ENCODE assay signal across 21 cellular contexts in genomic region chr4:57220734-57221133, GRCh38.
DNase-seq lines count a peak whose midpoint lies in the region; ATAC-seq, FAIRE-seq and TF ChIP-seq lines count a peak whose summit lies in the region.
"Had no signal": no experiment of that assay in that cellular context is flagged by ENCODE, and none has a peak within 500 bp of the region (broad histone marks: within the 10 kb centered on the region; RNA-seq: fewer than 3 reads in every experiment).

No MANE protein-coding gene starts in this region.

- H3K4me1 ChIP-seq in GM12878 (ENCODE audit: control insufficient read depth, insufficient read depth, low read length) (no peaks in the 10 kb centered on the region), stomach (no peaks in the 10 kb centered on the region)
- H3K4me1 ChIP-seq: A549 had no signal

- H3K27me3 Mint-ChIP-seq in activated CD4-positive, alpha-beta T cell treated with anti-CD3 and anti-CD28 coated beads for 36 hours = no peaks in the 10 kb centered on the region
- H3K27me3 Mint-ChIP-seq: B cell had no signal

- SMC1A ChIA-PET in GM12878 (lab: Charles Lee; ENCODE audit: uncharacterized antibody, unreplicated experiment) = interaction anchor here (0.6 to 1.2 kb wide), 3 partner anchors 10 to 313 kb away, joined by 3 read pairs; partner anchors contain the start of gene REST

- H3K9ac ChIP-seq in GM12878 (ENCODE audit: control insufficient read depth, insufficient read depth, low read length) = no peak overlapping the region

- H3K9me3 ChIP-seq in GM12878 (replicated peaks; ENCODE audit: control insufficient read depth, insufficient read depth, low read length) (no peaks in the 10 kb centered on the region), stomach (no peaks in the 10 kb centered on the region)
- H3K9me3 ChIP-seq: A549, MG63 had no signal

- RAD21 ChIA-PET in GM12878 (lab: Charles Lee; ENCODE audit: unreplicated experiment) = no interaction called here

- no peaks in the 10 kb centered on the region for H3K4me1 Mint-ChIP-seq in activated CD4-positive, alpha-beta T cell treated with anti-CD3 and anti-CD28 coated beads for 36 hours
- H3K4me1 Mint-ChIP-seq: B cell, CD14-positive monocyte had no signal

- no peak for TF ChIP-seq RAD21 in GM12878 (IDR thresholded peaks at IDR 0.05; ENCODE audit: insufficient read depth, low read depth, low read length)

- in situ Hi-C loops in GM12878 (cut with MboI) = no loop called here

- H3K79me2 ChIP-seq in GM12878 (ENCODE audit: control insufficient read depth, insufficient read depth, low read length) = no peaks in the 10 kb centered on the region

- ATAC-seq in GM18909 (IDR thresholded peaks at IDR 0.05; ENCODE audit: poor library complexity, unreplicated experiment) = peak; percentile 52
- ATAC-seq in HG03342 (IDR thresholded peaks at IDR 0.05; ENCODE audit: unreplicated experiment) = peak; percentile 50
- ATAC-seq in GM12878 = peak; percentile 67
- no peak for ATAC-seq in activated CD4-positive, alpha-beta T cell treated with anti-CD3 and anti-CD28 coated beads for 36 hours
- ATAC-seq: A549, HCT116 had no signal

- H4K20me1 ChIP-seq in GM12878 (ENCODE audit: control insufficient read depth, insufficient read depth) = no peaks in the 10 kb centered on the region

- H3K27me3 ChIP-seq in GM12878 (replicated peaks in 1 of 2; ENCODE audit: control insufficient read depth in 2 of 2, insufficient read depth in 2 of 2, low read length in 1 of 2) (no peaks in the 10 kb centered on the region), stomach (no peaks in the 10 kb centered on the region)
- H3K27me3 ChIP-seq: MG63 had no signal

- H3K4me2 ChIP-seq in GM12878 (ENCODE audit: control insufficient read depth, insufficient read depth) = 0 out of 2 replicates have a peak overlapping the region, but pooled peaks have one; percentile 17
- H3K4me2 ChIP-seq: A549 had no signal

- H3K9me3 Mint-ChIP-seq in activated CD4-positive, alpha-beta T cell treated with anti-CD3 and anti-CD28 coated beads for 36 hours (ENCODE audit: low read depth) = no peaks in the 10 kb centered on the region

- no peak overlapping the region for H3K27ac Mint-ChIP-seq in activated CD4-positive, alpha-beta T cell treated with anti-CD3 and anti-CD28 coated beads for 36 hours
- H3K27ac Mint-ChIP-seq: B cell, CD14-positive monocyte had no signal

- POLR2A ChIA-PET in GM12878 (lab: Charles Lee) = no interaction called here
- POLR2A ChIA-PET in activated CD4-positive, alpha-beta T cell treated with anti-CD3 and anti-CD28 coated beads for 36 hours (lab: Charles Lee) = no interaction called here

- TF ChIP-seq CTCF in GM12878 (IDR thresholded peaks at IDR 0.05 in 2 of 3, conservative IDR thresholded peaks at IDR 0.05 in 1 of 3; ENCODE audit: control insufficient read depth in 2 of 3, extremely low read depth in 1 of 3, insufficient read depth in 1 of 3, low read depth in 3 of 3, low read length in 3 of 3) (no peak), stomach (IDR thresholded peaks at IDR 0.05) (no peak)

- no peak overlapping the region for H2AFZ ChIP-seq in GM12878 (ENCODE audit: control insufficient read depth, low read depth, low read length)

- H3K36me3 Mint-ChIP-seq in activated CD4-positive, alpha-beta T cell treated with anti-CD3 and anti-CD28 coated beads for 36 hours (ENCODE audit: low read depth) = no peaks in the 10 kb centered on the region
- H3K36me3 Mint-ChIP-seq: CD14-positive monocyte had no signal

- FAIRE-seq in GM12878 (lab: Jason Lieb, UNC) = no peak
- FAIRE-seq: A549, H1 had no signal

- CTCF ChIA-PET in GM12878 (lab: Yijun Ruan, JAX) = interaction anchor here (0.9 to 2.1 kb wide), 2 partner anchors 15 to 30 kb away, joined by 6 to 7 read pairs; no protein-coding TSS in a partner anchor
- CTCF ChIA-PET in activated CD4-positive, alpha-beta T cell treated with anti-CD3 and anti-CD28 coated beads for 36 hours (lab: Charles Lee) = no interaction called here

- TF ChIP-seq POLR2A in GM12878 (IDR thresholded peaks at IDR 0.05; ENCODE audit: low read depth, low read length) = no peak
- no peak for TF ChIP-seq POLR2A in stomach (IDR thresholded peaks at IDR 0.05)

- no peak for DNase-seq in GM12878 (ENCODE audit: low read depth, low spot score)
- DNase-seq in renal cortical epithelial cell (ENCODE audit: low read depth) = peak; percentile 16
- no peak for DNase-seq in germinal center (ENCODE audit: low spot score)
- no peak for DNase-seq in stomach
- DNase-seq in activated CD4-positive, alpha-beta T cell treated with anti-CD3 and anti-CD28 coated beads for 36 hours = no peak
- DNase-seq: EL, MG63, NCI-H1417, NCI-H1694 treated with DMSO at 0.1 percent for 48 hours, NCI-H2081 treated with DMSO at 0.1 percent for 48 hours, NCI-H2171 treated with DMSO at 0.1 percent for 48 hours, NCI-H446, NCI-H526, Right ventricle myocardium superior had no signal

- H3K4me3 ChIP-seq in GM12878 (no peak overlapping the region), stomach (no peak overlapping the region)
- H3K4me3 ChIP-seq: A549, MG63 had no signal

- no peak overlapping the region for H3K4me3 Mint-ChIP-seq in activated CD4-positive, alpha-beta T cell treated with anti-CD3 and anti-CD28 coated beads for 36 hours
- H3K4me3 Mint-ChIP-seq: B cell, CD14-positive monocyte had no signal

- intact Hi-C loops in GM12878 (cut with micrococcal nuclease; ENCODE audit: unreplicated experiment) (no loop called here), stomach (cut with DNase I; ENCODE audit: low total_unique reads) (no loop called here)
- intact Hi-C loops in activated CD4-positive, alpha-beta T cell treated with anti-CD3 and anti-CD28 coated beads for 36 hours (cut with DNase I, micrococcal nuclease) = no loop called here

- TF ChIP-seq EP300 in GM12878 (IDR thresholded peaks at IDR 0.05; ENCODE audit: borderline replicate concordance in 1 of 2, control insufficient read depth in 1 of 2, low read depth in 2 of 2, low read length in 2 of 2) = no peak
- no peak for TF ChIP-seq EP300 in stomach (IDR thresholded peaks at IDR 0.05)

- H3K36me3 ChIP-seq in GM12878 (ENCODE audit: control insufficient read depth in 2 of 2, insufficient read depth in 2 of 2, low read length in 1 of 2) (no peaks in the 10 kb centered on the region), stomach (no peaks in the 10 kb centered on the region)
- H3K36me3 ChIP-seq: MG63 had no signal

- H3K27ac ChIP-seq in GM12878 (ENCODE audit: control insufficient read depth, insufficient read depth) = no peak overlapping the region
- no peak overlapping the region for H3K27ac ChIP-seq in stomach
- H3K27ac ChIP-seq: A549 had no signal

- 0% methylated on average over 2 of the region's 2 CpGs for WGBS in GM12878 (ENCODE audit: insufficient coverage, insufficient replicate concordance, low lambda C conversion rate, missing lambda C conversion rate)
- WGBS in stomach, 5 donors = 65 to 80% (median 73%) methylated on average over 2 of the region's 2 CpGs

- BruUV-seq in GM12878 (replicated peaks; lab: Mats Ljungman, UMichigan) = no TSS peak

TF ChIP-seq in GM12878, 131 proteins besides CTCF, POLR2A, EP300 and RAD21 (continues in another document):
- TF ChIP-seq HDAC6 (IDR thresholded peaks at IDR 0.05; ENCODE audit: unreplicated experiment) = no peak
- TF ChIP-seq KAT2A (conservative IDR thresholded peaks at IDR 0.05; ENCODE audit: control insufficient read depth, low read depth, low read length) = no peak
- no peak for TF ChIP-seq FOXK2 (IDR thresholded peaks at IDR 0.05)
- no peak for TF ChIP-seq ZNF592 (IDR thresholded peaks at IDR 0.05)
- no peak for TF ChIP-seq TBL1XR1 (IDR thresholded peaks at IDR 0.05; ENCODE audit: low read depth, low read length)
- TF ChIP-seq CHD4 (IDR thresholded peaks at IDR 0.05) = no peak
